Comparison of ENCODE assay signal across 1 cellular context in genomic region chr10:124094419-124094785, GRCh38.
TF ChIP-seq lines count a peak whose summit lies in the region.

No MANE protein-coding gene starts in this region.

TF ChIP-seq in HepG2, 621 proteins besides CTCF, POLR2A, EP300 and RAD21 (continued from another document):
- TF ChIP-seq ZBTB39 (CRISPR knock-in tag; IDR thresholded peaks at IDR 0.05) (no peak), HIC2 (CRISPR knock-in tag; IDR thresholded peaks at IDR 0.05; ENCODE audit: low read depth) (no peak), ATRX (CRISPR knock-in tag; IDR thresholded peaks at IDR 0.05; ENCODE audit: borderline replicate concordance) (no peak), CBX1 (IDR thresholded peaks at IDR 0.05; ENCODE audit: low read depth) (no peak), ZNF18 (CRISPR knock-in tag; IDR thresholded peaks at IDR 0.05; ENCODE audit: insufficient replicate concordance) (peak; percentile 62), ISX (CRISPR knock-in tag; conservative IDR thresholded peaks at IDR 0.05) (no peak)
TF ChIP-seq in HepG2: peak in this region for 6.
